ENCODE assay signal across 13 cellular contexts in the genomic region with DNA sequence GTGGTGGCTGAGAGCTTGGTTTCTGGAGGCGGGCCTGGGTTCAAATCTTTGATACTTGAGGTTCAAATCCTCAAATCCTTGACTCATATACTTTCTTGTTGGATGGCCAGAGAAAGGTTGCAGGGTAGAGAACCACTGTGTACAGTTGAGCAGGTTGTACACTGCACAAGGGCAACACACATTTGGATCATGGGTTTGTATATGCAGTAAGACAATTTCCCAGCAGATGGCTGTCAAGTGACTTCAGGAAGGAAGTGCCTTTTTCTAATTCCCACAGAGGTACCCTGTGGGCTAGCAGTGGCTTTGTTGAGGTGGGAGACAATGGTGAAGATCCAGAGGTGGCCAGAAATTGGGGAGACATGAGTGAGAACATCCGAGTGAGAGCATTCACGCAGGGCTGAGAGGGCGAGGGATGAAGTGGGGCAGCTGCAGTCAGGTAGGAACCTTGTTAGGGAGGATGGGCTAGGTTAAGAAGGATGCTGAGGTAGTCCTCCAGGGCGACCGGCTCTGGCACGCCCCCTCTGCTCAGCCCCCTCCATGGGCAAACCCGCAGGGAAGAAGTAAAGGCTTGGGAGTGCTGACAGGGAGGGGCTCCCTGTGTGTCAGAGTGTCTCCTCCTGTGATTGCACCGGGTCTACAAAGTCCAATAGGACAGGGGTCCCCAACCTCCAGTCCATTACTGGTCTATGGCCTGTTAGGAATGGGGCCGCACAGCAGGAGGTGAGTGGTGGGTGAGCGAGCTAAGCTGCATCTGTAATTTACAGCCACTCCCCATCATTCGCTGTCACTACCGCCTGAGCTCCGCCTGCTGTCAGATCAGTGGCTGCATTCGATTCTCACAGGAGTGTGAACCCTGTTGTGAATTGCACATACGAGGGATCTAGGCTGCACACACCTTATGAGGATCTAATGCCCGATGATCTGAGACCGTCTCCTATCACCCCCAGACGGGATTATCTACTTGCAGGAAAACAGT. TPM values are rescaled to one million over a fixed set of nuclear protein-coding genes. Genes with fewer than 3 reads are reported as not detected.
DNase-seq lines count a peak whose midpoint lies in the region; ATAC-seq, FAIRE-seq and TF ChIP-seq lines count a peak whose summit lies in the region.
"Had no signal": no experiment of that assay in that cellular context is flagged by ENCODE, and none has a peak within 500 bp of the region (broad histone marks: within the 10 kb centered on the region; RNA-seq: fewer than 3 reads in every experiment).

No MANE protein-coding gene starts in this region.

- no peaks in the 10 kb centered on the region for H3K27me3 Mint-ChIP-seq in activated CD4-positive, alpha-beta T cell treated with anti-CD3 and anti-CD28 coated beads, Interleukin-2, amount 10 ng/mL, durations not matched to agents 24 days and 14 days
- H3K27me3 Mint-ChIP-seq: stimulated activated naive CD8-positive, alpha-beta T cell treated with anti-CD3 and anti-CD28 coated beads, Interleukin-15, amount 100 ng/mL, for 72 hours had no signal

- no peak overlapping the region for H2AFZ ChIP-seq in GM12878 (ENCODE audit: control insufficient read depth, low read depth, low read length)

- 34% methylated on average over 19 of the region's 19 CpGs for WGBS in A549 (ENCODE audit: missing lambda C conversion rate)
- WGBS in GM12878 (ENCODE audit: insufficient coverage, insufficient replicate concordance, low lambda C conversion rate, missing lambda C conversion rate): 55% methylated on average over 19 of the region's 19 CpGs

- H3K9me3 ChIP-seq in A549 (no peaks in the 10 kb centered on the region), GM12878 (replicated peaks; ENCODE audit: control insufficient read depth, insufficient read depth, low read length) (no peaks in the 10 kb centered on the region)

- H3K9ac ChIP-seq in GM12878 (ENCODE audit: control insufficient read depth, insufficient read depth, low read length): no peak overlapping the region

- H3K79me2 ChIP-seq in GM12878 (ENCODE audit: control insufficient read depth, insufficient read depth, low read length): no peaks in the 10 kb centered on the region

- no peaks in the 10 kb centered on the region for H3K9me3 Mint-ChIP-seq in activated CD4-positive, alpha-beta T cell treated with anti-CD3 and anti-CD28 coated beads, Interleukin-2, amount 10 ng/mL, durations not matched to agents 24 days and 14 days
- H3K9me3 Mint-ChIP-seq: natural killer cell; stimulated activated naive CD8-positive, alpha-beta T cell treated with anti-CD3 and anti-CD28 coated beads, Interleukin-15, amount 100 ng/mL, for 72 hours; T-cell had no signal

- no peaks in the 10 kb centered on the region for H3K4me1 Mint-ChIP-seq in activated CD4-positive, alpha-beta T cell treated with anti-CD3 and anti-CD28 coated beads, Interleukin-2, amount 10 ng/mL, durations not matched to agents 24 days and 14 days
- H3K4me1 Mint-ChIP-seq: natural killer cell; stimulated activated naive CD8-positive, alpha-beta T cell treated with anti-CD3 and anti-CD28 coated beads, Interleukin-15, amount 100 ng/mL, for 72 hours; T-cell had no signal

- POLR2A ChIA-PET in A549 (lab: Yijun Ruan, JAX): no interaction called here
- POLR2A ChIA-PET in GM12878 (lab: Charles Lee): no interaction called here

- no peak overlapping the region for H3K4me3 ChIP-seq in A549
- no peak overlapping the region for H3K4me3 ChIP-seq in GM12878

- TF ChIP-seq POLR2A in A549 (IDR thresholded peaks at IDR 0.05; ENCODE audit: low read length) (no peak), GM12891 (IDR thresholded peaks at IDR 0.05; ENCODE audit: low read depth, low read length) (no peak), GM12878 (IDR thresholded peaks at IDR 0.05; ENCODE audit: low read depth, low read length) (no peak)

- TF ChIP-seq RAD21 in A549 (conservative IDR thresholded peaks at IDR 0.05 in 1 of 2, IDR thresholded peaks at IDR 0.05 in 1 of 2): peak in 1 of 2 experiments; percentile 27; a peak in 1 of 5 replicates
- 0 out of 2 replicates have a peak, but pooled peaks have one; percentile 14 for TF ChIP-seq RAD21 in GM12878 (IDR thresholded peaks at IDR 0.05; ENCODE audit: insufficient read depth, low read depth, low read length)

- H3K36me3 Mint-ChIP-seq in activated CD4-positive, alpha-beta T cell treated with anti-CD3 and anti-CD28 coated beads, Interleukin-2, amount 10 ng/mL, durations not matched to agents 24 days and 14 days (ENCODE audit: low read depth): no peaks in the 10 kb centered on the region
- H3K36me3 Mint-ChIP-seq: natural killer cell, T-cell had no signal

- no peaks in the 10 kb centered on the region; a peak in 1 of 4 replicates for H3K27me3 ChIP-seq in GM12878 (replicated peaks in 1 of 2; ENCODE audit: control insufficient read depth in 2 of 2, insufficient read depth in 2 of 2, low read length in 1 of 2)

- SMC1A ChIA-PET in GM12878 (lab: Charles Lee; ENCODE audit: uncharacterized antibody, unreplicated experiment): interaction anchor here (1.2 kb wide), 1 partner anchor 11 kb away, joined by 3 read pairs; no protein-coding TSS in a partner anchor

- intact Hi-C loops in GM12878 (cut with micrococcal nuclease; ENCODE audit: unreplicated experiment): loop anchor here (2.0 to 10.0 kb wide), 2 partner anchors 30 to 88 kb away; no protein-coding TSS in a partner anchor
- intact Hi-C loops in activated CD4-positive, alpha-beta T cell treated with anti-CD3 and anti-CD28 coated beads, Interleukin-2, amount 10 ng/mL, durations not matched to agents 24 days and 14 days (cut with micrococcal nuclease): no loop called here

- H3K36me3 ChIP-seq in GM12878 (ENCODE audit: control insufficient read depth in 2 of 2, insufficient read depth in 2 of 2, low read length in 1 of 2): no peaks in the 10 kb centered on the region

- FAIRE-seq in A549 (lab: Jason Lieb, UNC): no peak
- FAIRE-seq in GM12891 (lab: Jason Lieb, UNC): peak; percentile 9
- no peak for FAIRE-seq in GM12878 (lab: Jason Lieb, UNC)

- in situ Hi-C loops in GM12878 (cut with MboI): no loop called here

- ATAC-seq in A549: peak; percentile 46 to 60; a peak in 5 of 6 replicates
- 0 out of 3 replicates have a peak, but pooled peaks have one; percentile 26 for ATAC-seq in GM12878
- ATAC-seq: left lobe of liver; natural killer cell; right cardiac atrium; stimulated activated naive CD8-positive, alpha-beta T cell treated with anti-CD3 and anti-CD28 coated beads, Interleukin-15, amount 100 ng/mL, for 72 hours; T-cell had no signal

- H4K20me1 ChIP-seq in GM12878 (ENCODE audit: control insufficient read depth, insufficient read depth): no peaks in the 10 kb centered on the region

- H3K4me1 ChIP-seq in A549: peaks cover 6% of the 10 kb centered on the region; the same call in 1 of the 3 replicates
- peaks cover 16% of the 10 kb centered on the region for H3K4me1 ChIP-seq in GM12878 (ENCODE audit: control insufficient read depth, insufficient read depth, low read length)

- no peak overlapping the region for H3K4me3 Mint-ChIP-seq in activated CD4-positive, alpha-beta T cell treated with anti-CD3 and anti-CD28 coated beads, Interleukin-2, amount 10 ng/mL, durations not matched to agents 24 days and 14 days
- H3K4me3 Mint-ChIP-seq: natural killer cell; stimulated activated naive CD8-positive, alpha-beta T cell treated with anti-CD3 and anti-CD28 coated beads, Interleukin-15, amount 100 ng/mL, for 72 hours; T-cell had no signal

- RAD21 ChIA-PET in GM12878 (lab: Charles Lee; ENCODE audit: unreplicated experiment): no interaction called here

- BruUV-seq in GM12878 (replicated peaks; lab: Mats Ljungman, UMichigan): no TSS peak

- H3K27ac ChIP-seq in A549 (no peak overlapping the region), GM12878 (ENCODE audit: control insufficient read depth, insufficient read depth) (no peak overlapping the region)

- TF ChIP-seq CTCF in A549 (IDR thresholded peaks at IDR 0.05) (no peak), GM12878 (IDR thresholded peaks at IDR 0.05 in 2 of 3, conservative IDR thresholded peaks at IDR 0.05 in 1 of 3; ENCODE audit: control insufficient read depth in 2 of 3, extremely low read depth in 1 of 3, insufficient read depth in 1 of 3, low read depth in 3 of 3, low read length in 3 of 3) (peak; percentile 6 to 21 (median 21); a peak in 3 of 6 replicates)

- DNase-seq in A549 (ENCODE audit: low read depth in 1 of 2, low spot score in 1 of 2) (peak in 1 of 2 experiments; percentile 31), GM12891 (ENCODE audit: insufficient read length, low spot score) (no peak), GM12878 (ENCODE audit: low read depth, low spot score) (no peak), NK-92 (lab: John Stamatoyannopoulos, UW; ENCODE audit: unreplicated experiment) (no peak), DMS79 treated with DMSO at 0.1 percent for 48 hours (lab: John Stamatoyannopoulos, UW) (no peak)
- DNase-seq in activated CD4-positive, alpha-beta T cell treated with anti-CD3 and anti-CD28 coated beads, Interleukin-2, amount 10 ng/mL, durations not matched to agents 24 days and 14 days: no peak
- DNase-seq: activated T-cell treated with anti-CD3 and anti-CD28 coated beads, Interleukin-2, amount 50 U/mL, for 48 hours; natural killer cell; right cardiac atrium; stimulated activated naive CD8-positive, alpha-beta T cell treated with anti-CD3 and anti-CD28 coated beads, Interleukin-15, amount 100 ng/mL, for 72 hours; T-cell had no signal

- no peak overlapping the region for H3K27ac Mint-ChIP-seq in activated CD4-positive, alpha-beta T cell treated with anti-CD3 and anti-CD28 coated beads, Interleukin-2, amount 10 ng/mL, durations not matched to agents 24 days and 14 days
- H3K27ac Mint-ChIP-seq: natural killer cell; stimulated activated naive CD8-positive, alpha-beta T cell treated with anti-CD3 and anti-CD28 coated beads, Interleukin-15, amount 100 ng/mL, for 72 hours; T-cell had no signal

- H3K4me2 ChIP-seq in A549: no peak overlapping the region
- H3K4me2 ChIP-seq in GM12878 (ENCODE audit: control insufficient read depth, insufficient read depth): no peak overlapping the region

- TF ChIP-seq EP300 in A549 (IDR thresholded peaks at IDR 0.05): no peak
- no peak for TF ChIP-seq EP300 in GM12878 (IDR thresholded peaks at IDR 0.05; ENCODE audit: borderline replicate concordance in 1 of 2, control insufficient read depth in 1 of 2, low read depth in 2 of 2, low read length in 2 of 2)

- CTCF ChIA-PET in A549 (lab: Yijun Ruan, JAX): interaction anchor here (0.8 to 2.2 kb wide), 7 partner anchors 9 to 41 kb away, joined by 3 to 6 read pairs (median 4); no protein-coding TSS in a partner anchor
- CTCF ChIA-PET in GM12878 (lab: Yijun Ruan, JAX): no interaction called here

RNA-seq across cellular contexts. Expression of gene C16orf89, which starts 2.7 kb away (rescaled TPM):
- polyA plus RNA-seq in A549 (2011; rRNA removed) (not detected in 2 replicates), A549 (2017; fragmentation: RNase III; extraction: RNeasy Plus Mini Kit Qiagen cat#74134 plus additional on column Dnase treatment) (not detected in 3 replicates), GM12878 (2011; rRNA removed) (0.17 TPM in 1 of 2 replicates, not detected in the other), GM12878 (2014; fragmentation: Illumina TruSeq; extraction: Trizol) (not detected in 2 replicates), GM12878 (2014; fragmentation: Nextera tagmentation; extraction: Ambion mirVana) (not detected), GM12878 (2014; rRNA removed) (not detected in 2 replicates), GM12878 (2016; fragmentation: Nextera tagmentation; extraction: Ambion mirVana) (not detected)
- not detected in 2 replicates for polyA plus RNA-seq in A549 (2012; cell fraction: cytosol; rRNA removed)
- not detected in 2 replicates for polyA plus RNA-seq in A549 (2012; cell fraction: nucleus; rRNA removed)
- not detected in 2 replicates for polyA minus RNA-seq in A549 (2011; rRNA and poly(A)+ RNA removed)
- not detected for polyA plus RNA-seq in GM12891 (2012; ENCODE audit: low read depth, missing spikeins)
- total RNA-seq in GM12878 (2013; cell fraction: nucleolus; rRNA removed): not detected in 2 replicates
- total RNA-seq in GM12878 (2014; rRNA removed) (not detected in 2 replicates), GM12878 (2014; rRNA removed; fragmentation: Illumina TruSeq; extraction: Trizol) (not detected in 2 replicates), GM12878 (2021) (not detected in 2 replicates)
- not detected for polyA plus RNA-seq in GM12878 (2011; ENCODE audit: low read depth)
- 0.03 TPM in 1 of 2 replicates, not detected in the other for polyA plus RNA-seq in GM12878 (2011; cell fraction: cytosol; rRNA removed)
- polyA plus RNA-seq in GM12878 (2011; cell fraction: nucleus; rRNA removed): not detected in 2 replicates
- 0.22 TPM in 1 of 2 replicates, not detected in the other for polyA plus RNA-seq in GM12878 (2012)
- 0.46 TPM in 1 of 2 replicates, not detected in the other for polyA minus RNA-seq in GM12878 (2011; rRNA and poly(A)+ RNA removed)
- not detected in 2 replicates for polyA minus RNA-seq in GM12878 (2011; cell fraction: cytosol; rRNA and poly(A)+ RNA removed)
- not detected in 2 replicates for polyA minus RNA-seq in GM12878 (2011; cell fraction: nucleus; rRNA and poly(A)+ RNA removed)
- total RNA-seq in activated CD4-positive, alpha-beta T cell treated with anti-CD3 and anti-CD28 coated beads, Interleukin-2, amount 10 ng/mL, durations not matched to agents 24 days and 14 days: not detected in 2 replicates
- total RNA-seq: Daoy, left lobe of liver, natural killer cell had no signal

RNA-seq across cellular contexts. Expression of gene ALG1, which starts 8.6 kb away (rescaled TPM):
- polyA plus RNA-seq in A549 (2011; rRNA removed) (30.9 and 35.5 TPM in 2 replicates), A549 (2017; fragmentation: RNase III; extraction: RNeasy Plus Mini Kit Qiagen cat#74134 plus additional on column Dnase treatment) (29.6 to 33.4 TPM (median 31.7 TPM) in 3 replicates), GM12878 (2011; rRNA removed) (15.9 and 19.1 TPM in 2 replicates), GM12878 (2014; fragmentation: Illumina TruSeq; extraction: Trizol) (17.9 and 21.4 TPM in 2 replicates), GM12878 (2014; fragmentation: Nextera tagmentation; extraction: Ambion mirVana) (1 to 10 TPM; 1.5 to 5.2 TPM), GM12878 (2014; rRNA removed) (23.4 and 26.9 TPM in 2 replicates), GM12878 (2016; fragmentation: Nextera tagmentation; extraction: Ambion mirVana) (10 to 100 TPM; 41.3 to 43.2 TPM)
- 31.7 and 37.9 TPM in 2 replicates for polyA plus RNA-seq in A549 (2012; cell fraction: cytosol; rRNA removed)
- 58.0 and 61.6 TPM in 2 replicates for polyA plus RNA-seq in A549 (2012; cell fraction: nucleus; rRNA removed)
- 46.8 and 55.7 TPM in 2 replicates for polyA minus RNA-seq in A549 (2011; rRNA and poly(A)+ RNA removed)
- 12.4 TPM for polyA plus RNA-seq in GM12891 (2012; ENCODE audit: low read depth, missing spikeins)
- total RNA-seq in GM12878 (2013; cell fraction: nucleolus; rRNA removed): 20.2 and 22.1 TPM in 2 replicates
- total RNA-seq in GM12878 (2014; rRNA removed) (30.9 and 32.6 TPM in 2 replicates), GM12878 (2014; rRNA removed; fragmentation: Illumina TruSeq; extraction: Trizol) (14.1 and 16.5 TPM in 2 replicates), GM12878 (2021) (26.2 and 26.9 TPM in 2 replicates)
- 6.4 TPM for polyA plus RNA-seq in GM12878 (2011; ENCODE audit: low read depth)
- polyA plus RNA-seq in GM12878 (2011; cell fraction: cytosol; rRNA removed): 24.3 and 29.4 TPM in 2 replicates
- 17.5 and 20.2 TPM in 2 replicates for polyA plus RNA-seq in GM12878 (2011; cell fraction: nucleus; rRNA removed)
- polyA plus RNA-seq in GM12878 (2012): 11.5 and 15.2 TPM in 2 replicates
- 28.7 and 32.7 TPM in 2 replicates for polyA minus RNA-seq in GM12878 (2011; rRNA and poly(A)+ RNA removed)
- polyA minus RNA-seq in GM12878 (2011; cell fraction: cytosol; rRNA and poly(A)+ RNA removed): 4.7 and 8.3 TPM in 2 replicates
- polyA minus RNA-seq in GM12878 (2011; cell fraction: nucleus; rRNA and poly(A)+ RNA removed): 10.4 and 20.3 TPM in 2 replicates
- total RNA-seq in activated CD4-positive, alpha-beta T cell treated with anti-CD3 and anti-CD28 coated beads, Interleukin-2, amount 10 ng/mL, durations not matched to agents 24 days and 14 days: 36.1 and 37.1 TPM in 2 replicates

RNA-seq across cellular contexts. Expression of gene NAGPA, which starts 29.3 kb away (rescaled TPM):
- polyA plus RNA-seq in A549 (2011; rRNA removed): 6.5 and 6.7 TPM in 2 replicates
- 14.6 and 17.8 TPM in 2 replicates for polyA plus RNA-seq in A549 (2012; cell fraction: cytosol; rRNA removed)
- 44.4 and 60.0 TPM in 2 replicates for polyA plus RNA-seq in A549 (2012; cell fraction: nucleus; rRNA removed)
- polyA plus RNA-seq in A549 (2017; fragmentation: RNase III; extraction: RNeasy Plus Mini Kit Qiagen cat#74134 plus additional on column Dnase treatment): 12.6 to 17.3 TPM (median 16.5 TPM) in 3 replicates
- polyA minus RNA-seq in A549 (2011; rRNA and poly(A)+ RNA removed): 6.8 and 8.2 TPM in 2 replicates
- 6.2 TPM for polyA plus RNA-seq in GM12891 (2012; ENCODE audit: low read depth, missing spikeins)
- total RNA-seq in GM12878 (2013; cell fraction: nucleolus; rRNA removed): 8.7 and 20.9 TPM in 2 replicates
- 8.1 and 11.6 TPM in 2 replicates for total RNA-seq in GM12878 (2014; rRNA removed)
- 3.7 and 5.0 TPM in 2 replicates for total RNA-seq in GM12878 (2014; rRNA removed; fragmentation: Illumina TruSeq; extraction: Trizol)
- 8.2 and 8.8 TPM in 2 replicates for total RNA-seq in GM12878 (2021)
- 2.1 TPM for polyA plus RNA-seq in GM12878 (2011; ENCODE audit: low read depth)
- 0.82 and 1.9 TPM in 2 replicates for polyA plus RNA-seq in GM12878 (2011; rRNA removed)
- 3.5 and 5.9 TPM in 2 replicates for polyA plus RNA-seq in GM12878 (2011; cell fraction: cytosol; rRNA removed)
- 9.2 and 10.5 TPM in 2 replicates for polyA plus RNA-seq in GM12878 (2011; cell fraction: nucleus; rRNA removed)
- 5.6 and 10.2 TPM in 2 replicates for polyA plus RNA-seq in GM12878 (2012)
- polyA plus RNA-seq in GM12878 (2014; fragmentation: Illumina TruSeq; extraction: Trizol): 0.65 and 2.7 TPM in 2 replicates
- polyA plus RNA-seq in GM12878 (2014; fragmentation: Nextera tagmentation; extraction: Ambion mirVana): under 1 TPM; 0.03 to 0.79 TPM
- 8.5 and 9.7 TPM in 2 replicates for polyA plus RNA-seq in GM12878 (2014; rRNA removed)
- 1 to 10 TPM; 9.3 to 9.9 TPM for polyA plus RNA-seq in GM12878 (2016; fragmentation: Nextera tagmentation; extraction: Ambion mirVana)
- 1.5 and 2.3 TPM in 2 replicates for polyA minus RNA-seq in GM12878 (2011; rRNA and poly(A)+ RNA removed)
- 3.5 and 3.8 TPM in 2 replicates for polyA minus RNA-seq in GM12878 (2011; cell fraction: cytosol; rRNA and poly(A)+ RNA removed)
- 3.5 and 6.8 TPM in 2 replicates for polyA minus RNA-seq in GM12878 (2011; cell fraction: nucleus; rRNA and poly(A)+ RNA removed)
- 10.6 and 11.4 TPM in 2 replicates for total RNA-seq in activated CD4-positive, alpha-beta T cell treated with anti-CD3 and anti-CD28 coated beads, Interleukin-2, amount 10 ng/mL, durations not matched to agents 24 days and 14 days

RNA-seq across cellular contexts. Expression of gene EEF2KMT, which starts 34.5 kb away (rescaled TPM):
- 14.8 and 15.5 TPM in 2 replicates for polyA plus RNA-seq in A549 (2011; rRNA removed)
- 26.3 and 35.9 TPM in 2 replicates for polyA plus RNA-seq in A549 (2012; cell fraction: cytosol; rRNA removed)
- 35.2 and 51.4 TPM in 2 replicates for polyA plus RNA-seq in A549 (2012; cell fraction: nucleus; rRNA removed)
- polyA plus RNA-seq in A549 (2017; fragmentation: RNase III; extraction: RNeasy Plus Mini Kit Qiagen cat#74134 plus additional on column Dnase treatment): 22.1 to 24.9 TPM (median 22.6 TPM) in 3 replicates
- 16.2 and 19.1 TPM in 2 replicates for polyA minus RNA-seq in A549 (2011; rRNA and poly(A)+ RNA removed)
- 7.0 TPM for polyA plus RNA-seq in GM12891 (2012; ENCODE audit: low read depth, missing spikeins)
- 7.9 and 8.5 TPM in 2 replicates for total RNA-seq in GM12878 (2013; cell fraction: nucleolus; rRNA removed)
- 19.0 and 21.0 TPM in 2 replicates for total RNA-seq in GM12878 (2014; rRNA removed)
- total RNA-seq in GM12878 (2014; rRNA removed; fragmentation: Illumina TruSeq; extraction: Trizol): 8.6 and 9.5 TPM in 2 replicates
- total RNA-seq in GM12878 (2021): 17.5 and 19.0 TPM in 2 replicates
- 2.8 TPM for polyA plus RNA-seq in GM12878 (2011; ENCODE audit: low read depth)
- 4.9 and 8.6 TPM in 2 replicates for polyA plus RNA-seq in GM12878 (2011; rRNA removed)
- 10.6 and 16.4 TPM in 2 replicates for polyA plus RNA-seq in GM12878 (2011; cell fraction: cytosol; rRNA removed)
- polyA plus RNA-seq in GM12878 (2011; cell fraction: nucleus; rRNA removed): 17.8 and 24.9 TPM in 2 replicates
- 6.3 and 6.7 TPM in 2 replicates for polyA plus RNA-seq in GM12878 (2012)
- polyA plus RNA-seq in GM12878 (2014; fragmentation: Illumina TruSeq; extraction: Trizol): 5.0 and 9.5 TPM in 2 replicates
- polyA plus RNA-seq in GM12878 (2014; fragmentation: Nextera tagmentation; extraction: Ambion mirVana): 1 to 10 TPM; 3.8 to 4.8 TPM
- 17.5 and 21.1 TPM in 2 replicates for polyA plus RNA-seq in GM12878 (2014; rRNA removed)
- polyA plus RNA-seq in GM12878 (2016; fragmentation: Nextera tagmentation; extraction: Ambion mirVana): 10 to 100 TPM; 26.0 to 28.1 TPM
- 5.3 and 9.3 TPM in 2 replicates for polyA minus RNA-seq in GM12878 (2011; rRNA and poly(A)+ RNA removed)
- 5.1 and 6.4 TPM in 2 replicates for polyA minus RNA-seq in GM12878 (2011; cell fraction: cytosol; rRNA and poly(A)+ RNA removed)
- 5.3 and 11.1 TPM in 2 replicates for polyA minus RNA-seq in GM12878 (2011; cell fraction: nucleus; rRNA and poly(A)+ RNA removed)
- 31.6 and 31.7 TPM in 2 replicates for total RNA-seq in activated CD4-positive, alpha-beta T cell treated with anti-CD3 and anti-CD28 coated beads, Interleukin-2, amount 10 ng/mL, durations not matched to agents 24 days and 14 days

Comparison
In these comparisons a context has a peak if more than half of its experiments do, and no peak if none do; other contexts are left out.
1. Of the 24 proteins assayed by ChIP-seq in both GM12878 and A549: peak only in GM12878: CTCF and SMC3; only in A549: none; in both: none; in neither: 21; mixed calls (peak in some experiments, not most) for 1.